Comparison of ENCODE assay signal across 18 cellular contexts in genomic region chr1:156993426-156994147, GRCh38. TPM values are rescaled to one million over a fixed set of nuclear protein-coding genes. Genes with fewer than 3 reads are reported as not detected.
DNase-seq lines count a peak whose midpoint lies in the region; ATAC-seq and TF ChIP-seq lines count a peak whose summit lies in the region.
"Had no signal": no experiment of that assay in that cellular context is flagged by ENCODE, and none has a peak within 500 bp of the region (broad histone marks: within the 10 kb centered on the region; RNA-seq: fewer than 3 reads in every experiment).

No MANE protein-coding gene starts in this region.

- no peak for TF ChIP-seq POLR2A in Peyer's patch (IDR thresholded peaks at IDR 0.05)
- no peak for TF ChIP-seq POLR2A in suprapubic skin (IDR thresholded peaks at IDR 0.05)

- no peak overlapping the region for H3K4me3 Mint-ChIP-seq in neural crest cell
- H3K4me3 Mint-ChIP-seq: HFFc6 had no signal

- H3K4me1 ChIP-seq in Peyer's patch (peaks cover 0 to 6% (median 2%) of the 10 kb centered on the region in 4 donors), suprapubic skin (peaks cover 3% of the 10 kb centered on the region)

- H3K9me3 Mint-ChIP-seq in neural crest cell, result no peaks in the 10 kb centered on the region
- H3K9me3 Mint-ChIP-seq: HFFc6 had no signal

- H3K36me3 ChIP-seq in Peyer's patch, result no peaks in the 10 kb centered on the region
- H3K36me3 ChIP-seq in suprapubic skin, result peaks cover 5% of the 10 kb centered on the region
- H3K36me3 ChIP-seq: MG63 had no signal

- TF ChIP-seq CTCF in Peyer's patch (IDR thresholded peaks at IDR 0.05) (no peak), neural crest cell (conservative IDR thresholded peaks at IDR 0.05) (no peak), suprapubic skin (IDR thresholded peaks at IDR 0.05) (no peak)

- peaks cover 7% of the 10 kb centered on the region for H3K36me3 Mint-ChIP-seq in neural crest cell (ENCODE audit: low read depth)

- peak overlapping the region; percentile 25 for H3K27ac Mint-ChIP-seq in neural crest cell (ENCODE audit: unreplicated experiment)
- H3K27ac Mint-ChIP-seq: HFFc6 had no signal

- ATAC-seq in stimulated activated naive CD8-positive, alpha-beta T cell treated with anti-CD3 and anti-CD28 coated beads, Interleukin-15, Interleukin-2, amounts not matched to agents 100 U/mL and 50 U/mL, for 24 hours, result no peak
- ATAC-seq in GM19328 (IDR thresholded peaks at IDR 0.05; ENCODE audit: unreplicated experiment) (no peak), GM21825 (IDR thresholded peaks at IDR 0.05; ENCODE audit: unreplicated experiment) (no peak)
- ATAC-seq: HepG2 had no signal

- peak overlapping the region in 3 of 4 donors; percentile 40 to 79 (median 73) for H3K27ac ChIP-seq in Peyer's patch
- H3K27ac ChIP-seq in suprapubic skin, result no peak overlapping the region

- WGBS in suprapubic skin, result 83% methylated on average over 6 of the region's 6 CpGs

- no peaks in the 10 kb centered on the region for H3K27me3 ChIP-seq in Peyer's patch
- no peaks in the 10 kb centered on the region for H3K27me3 ChIP-seq in suprapubic skin
- H3K27me3 ChIP-seq: MG63 had no signal

- H3K4me1 Mint-ChIP-seq in neural crest cell, result peaks cover 8% of the 10 kb centered on the region

- H3K27me3 Mint-ChIP-seq in neural crest cell (ENCODE audit: low read depth), result no peaks in the 10 kb centered on the region

- DNase-seq in AG20443 (ENCODE audit: low spot score), result peak; percentile 33
- DNase-seq in Peyer's patch, result peak in 1 of 3 donors; percentile 50
- peak; percentile 7 for DNase-seq in fibroblast of peridontal ligament (ENCODE audit: extremely low read depth)
- no peak for DNase-seq in neural crest cell (ENCODE audit: low read depth, low spot score)
- no peak for DNase-seq in stimulated activated naive CD8-positive, alpha-beta T cell treated with anti-CD3 and anti-CD28 coated beads, Interleukin-15, Interleukin-2, amounts not matched to agents 100 U/mL and 50 U/mL, for 24 hours
- no peak for DNase-seq in suprapubic skin (ENCODE audit: low spot score in 2 of 2)
- DNase-seq: C1 segment of cervical spinal cord, GF-D8, HFFc6, MG63, NCI-H1092 treated with DMSO at 0.1 percent for 48 hours, NCI-H1694, NCI-H2107, NCI-H69, RPMI8226 had no signal

- H3K9me3 ChIP-seq in Peyer's patch, result no peaks in the 10 kb centered on the region
- H3K9me3 ChIP-seq in suprapubic skin, result no peaks in the 10 kb centered on the region
- H3K9me3 ChIP-seq: MG63 had no signal

- H3K4me3 ChIP-seq in Peyer's patch, result peak overlapping the region in 2 of 4 donors; percentile 3 to 20
- no peak overlapping the region for H3K4me3 ChIP-seq in suprapubic skin
- H3K4me3 ChIP-seq: MG63 had no signal

- TF ChIP-seq EP300 in suprapubic skin (IDR thresholded peaks at IDR 0.05), result no peak

RNA-seq across cellular contexts. Expression of gene ARHGEF11, which starts 52.0 kb away (rescaled TPM):
- total RNA-seq in Peyer's patch, result 100 to 1,000 TPM in 2 of 4 donors, 10 to 100 TPM in 2; 56.7 to 127 (median 89.9) TPM
- total RNA-seq in neural crest cell, result 51.5 and 52.7 TPM in 2 replicates
- total RNA-seq in suprapubic skin, result 10 to 100 TPM; 30.7 to 46.1 (median 40.3) TPM

Comparison
In these comparisons a context has a peak if more than half of its experiments do, and no peak if none do; other contexts are left out.
1. DNase-seq: peak in AG20443 (single experiment) and fibroblast of peridontal ligament (single experiment); none in neural crest cell (single experiment), stimulated activated naive CD8-positive, alpha-beta T cell treated with anti-CD3 and anti-CD28 coated beads, Interleukin-15, Interleukin-2, amounts not matched to agents 100 U/mL and 50 U/mL, for 24 hours (single experiment) and suprapubic skin (0 of 2).